Comparison of ENCODE assay signal across 27 cellular contexts in the genomic region with DNA sequence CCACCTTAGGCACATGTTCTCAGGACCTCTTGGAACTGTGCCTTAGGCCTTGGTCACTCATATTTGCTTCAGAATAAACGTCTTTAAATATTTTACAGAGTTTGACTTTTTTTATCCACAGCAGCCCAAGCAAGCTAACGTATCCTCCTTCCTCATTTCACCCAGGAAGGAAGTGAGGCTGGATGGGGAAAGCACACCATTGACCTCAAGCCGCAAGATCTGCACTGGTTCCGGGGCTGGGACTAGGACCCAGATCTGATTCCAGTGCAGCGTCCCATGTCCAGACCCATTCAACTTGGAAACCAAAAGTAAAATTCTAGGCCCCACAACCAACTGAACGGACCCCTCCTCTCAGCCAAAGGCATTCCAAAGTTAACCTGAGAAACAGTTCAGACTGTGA. TPM values are rescaled to one million over a fixed set of nuclear protein-coding genes. Genes with fewer than 3 reads are reported as not detected.
A peak's percentile ranks its signal among the peaks of the same experiment; 100 is the strongest.
DNase-seq lines count a peak whose midpoint lies in the region; ATAC-seq and TF ChIP-seq lines count a peak whose summit lies in the region.
"Had no signal": no experiment of that assay in that cellular context is flagged by ENCODE, and none has a peak within 500 bp of the region (broad histone marks: within the 10 kb centered on the region; RNA-seq: fewer than 3 reads in every experiment).

No MANE protein-coding gene starts in this region.

- H2AFZ ChIP-seq in Loucy (ENCODE audit: low read length) (no peak overlapping the region), neural progenitor cell (replicated peaks) (no peak overlapping the region)
- H2AFZ ChIP-seq: GM23248 had no signal

- no peaks in the 10 kb centered on the region for H3K9me2 ChIP-seq in Loucy (replicated peaks; ENCODE audit: low read depth, low read length)

- H3K36me3 ChIP-seq in Loucy (ENCODE audit: insufficient read depth, low read length) (no peaks in the 10 kb centered on the region), neural progenitor cell (no peaks in the 10 kb centered on the region)

- ATAC-seq in activated CD8-positive, alpha-beta T cell treated with anti-CD3 and anti-CD28 coated beads for 36 hours, result no peak
- ATAC-seq in GM21619 (IDR thresholded peaks at IDR 0.05; ENCODE audit: unreplicated experiment), result no peak
- ATAC-seq: activated CD8-positive, alpha-beta memory T cell treated with anti-CD3 and anti-CD28 coated beads, Interleukin-2, amount 10 ng/mL, durations not matched to agents 7 days and 5 days; esophagus mucosa had no signal

- no peak for TF ChIP-seq CTCF in CD14-positive monocyte (IDR thresholded peaks at IDR 0.05)
- no peak for TF ChIP-seq CTCF in Loucy (conservative IDR thresholded peaks at IDR 0.05; ENCODE audit: low read length)
- TF ChIP-seq CTCF in neural progenitor cell (IDR thresholded peaks at IDR 0.05), result no peak
- no peak for TF ChIP-seq CTCF in GM10266 (IDR thresholded peaks at IDR 0.05; ENCODE audit: control insufficient read depth, insufficient read depth, low read depth, missing control alignments)
- TF ChIP-seq CTCF in activated CD8-positive, alpha-beta T cell treated with anti-CD3 and anti-CD28 coated beads for 36 hours (IDR thresholded peaks at IDR 0.05), result no peak

- no peak overlapping the region for H3K27ac ChIP-seq in neural progenitor cell
- H3K27ac ChIP-seq: GM23248 had no signal

- POLR2A ChIA-PET in activated CD8-positive, alpha-beta T cell treated with anti-CD3 and anti-CD28 coated beads for 36 hours (lab: Charles Lee), result no interaction called here

- H3K4me3 Mint-ChIP-seq in CD14-positive monocyte (peak overlapping the region; percentile 54 to 82), neural progenitor cell (no peak overlapping the region)
- no peak overlapping the region for H3K4me3 Mint-ChIP-seq in activated CD8-positive, alpha-beta T cell treated with anti-CD3 and anti-CD28 coated beads for 36 hours
- H3K4me3 Mint-ChIP-seq: activated CD8-positive, alpha-beta memory T cell treated with anti-CD3 and anti-CD28 coated beads, Interleukin-2, amount 10 ng/mL, durations not matched to agents 7 days and 5 days; activated naive CD8-positive, alpha-beta T cell treated with anti-CD3 and anti-CD28 coated beads, Interleukin-2, amount 10 ng/mL, durations not matched to agents 7 days and 5 days; CD4-positive, CD25-positive, alpha-beta regulatory T cell; type B pancreatic cell had no signal

- peaks cover 0 to 2% (median 0%) of the 10 kb centered on the region in 3 donors for H3K27me3 Mint-ChIP-seq in CD14-positive monocyte (ENCODE audit: low read depth in 3 of 3)
- peaks cover 12% of the 10 kb centered on the region for H3K27me3 Mint-ChIP-seq in neural progenitor cell (ENCODE audit: insufficient read depth, low read depth)
- H3K27me3 Mint-ChIP-seq in activated CD8-positive, alpha-beta T cell treated with anti-CD3 and anti-CD28 coated beads for 36 hours, result peaks cover 1% of the 10 kb centered on the region
- H3K27me3 Mint-ChIP-seq: activated CD8-positive, alpha-beta memory T cell treated with anti-CD3 and anti-CD28 coated beads, Interleukin-2, amount 10 ng/mL, durations not matched to agents 7 days and 5 days; type B pancreatic cell had no signal

- H3K9ac ChIP-seq in Loucy (ENCODE audit: low read depth, low read length, poor library complexity, severe bottlenecking), result peak overlapping the region; percentile 58
- H3K9ac ChIP-seq in neural progenitor cell, result no peak overlapping the region
- H3K9ac ChIP-seq: GM23248 had no signal

- no peaks in the 10 kb centered on the region for H3K27me3 ChIP-seq in Loucy (ENCODE audit: insufficient read depth, low read length, poor library complexity, severe bottlenecking)
- H3K27me3 ChIP-seq in neural progenitor cell, result peaks cover 10% of the 10 kb centered on the region

- H3K4me3 ChIP-seq in Loucy (ENCODE audit: low read length, poor library complexity, severe bottlenecking) (peak overlapping the region; percentile 24), neural progenitor cell (no peak overlapping the region)
- H3K4me3 ChIP-seq: GM23248, lung had no signal

- peaks cover 5% of the 10 kb centered on the region; the same call in 1 of the 2 replicates for H3F3A ChIP-seq in Loucy (ENCODE audit: low read depth)
- H3F3A ChIP-seq in neural progenitor cell (ENCODE audit: low read depth), result peaks cover 9% of the 10 kb centered on the region

- H3K9me3 Mint-ChIP-seq in CD14-positive monocyte (peaks cover 15 to 30% (median 25%) of the 10 kb centered on the region in 7 donors), neural progenitor cell (peaks cover 21% of the 10 kb centered on the region)
- H3K9me3 Mint-ChIP-seq in activated CD8-positive, alpha-beta T cell treated with anti-CD3 and anti-CD28 coated beads for 36 hours, result peaks cover 23% of the 10 kb centered on the region
- H3K9me3 Mint-ChIP-seq: type B pancreatic cell had no signal

- H3K4me1 ChIP-seq in Loucy (ENCODE audit: insufficient read depth, low read length, poor library complexity, severe bottlenecking) (peaks cover 71% of the 10 kb centered on the region), neural progenitor cell (peaks cover 21% of the 10 kb centered on the region)

- H3K36me3 Mint-ChIP-seq in CD14-positive monocyte (peaks cover 11 to 12% of the 10 kb centered on the region in 2 donors), neural progenitor cell (no peaks in the 10 kb centered on the region)
- peaks cover 3% of the 10 kb centered on the region for H3K36me3 Mint-ChIP-seq in activated CD8-positive, alpha-beta T cell treated with anti-CD3 and anti-CD28 coated beads for 36 hours (ENCODE audit: low read depth)
- H3K36me3 Mint-ChIP-seq: CD4-positive, CD25-positive, alpha-beta regulatory T cell; type B pancreatic cell had no signal

- H3K4me2 ChIP-seq in Loucy (ENCODE audit: low read depth, low read length, poor library complexity, severe bottlenecking), result peak overlapping the region; percentile 63
- no peak overlapping the region for H3K4me2 ChIP-seq in neural progenitor cell

- H4K20me1 ChIP-seq in Loucy (ENCODE audit: insufficient read depth, low read length, poor library complexity, severe bottlenecking), result no peaks in the 10 kb centered on the region
- H4K20me1 ChIP-seq in neural progenitor cell (ENCODE audit: low read depth), result no peaks in the 10 kb centered on the region

- CTCF ChIA-PET in activated CD8-positive, alpha-beta T cell treated with anti-CD3 and anti-CD28 coated beads for 36 hours (lab: Charles Lee), result no interaction called here

- H3K9me3 ChIP-seq in Loucy (ENCODE audit: insufficient read depth, low read depth, low read length), result peaks cover 5% of the 10 kb centered on the region; the same call in 1 of the 2 replicates
- H3K9me3 ChIP-seq in neural progenitor cell (ENCODE audit: low read depth), result no peaks in the 10 kb centered on the region

- intact Hi-C loops in CD14-positive monocyte (cut with micrococcal nuclease), result loop anchor here (5.0 to 10.0 kb wide), 2 partner anchors 59 to 121 kb away; partner anchors contain the start of gene PLAAT2 (in 1 of the 2)
- intact Hi-C loops in activated CD8-positive, alpha-beta T cell treated with anti-CD3 and anti-CD28 coated beads for 36 hours (cut with micrococcal nuclease), result no loop called here

- H3K79me2 ChIP-seq in Loucy (ENCODE audit: insufficient read depth, low read length) (peaks cover 17% of the 10 kb centered on the region), neural progenitor cell (ENCODE audit: low read depth) (no peaks in the 10 kb centered on the region)

- DNase-seq in CD14-positive monocyte (ENCODE audit: low spot score), result peak; percentile 60
- peak; percentile 45 for DNase-seq in UCSD-AML1 (lab: John Stamatoyannopoulos, UW; ENCODE audit: unreplicated experiment)
- DNase-seq in neural progenitor cell (ENCODE audit: low spot score), result no peak
- no peak for DNase-seq in GM10266 (ENCODE audit: extremely low spot score)
- no peak for DNase-seq in activated CD8-positive, alpha-beta T cell treated with anti-CD3 and anti-CD28 coated beads for 36 hours
- no peak for DNase-seq in activated gamma-delta T cell (lab: John Stamatoyannopoulos, UW)
- DNase-seq: ACHN; activated CD4-positive, alpha-beta T cell treated with anti-CD3 and anti-CD28 coated beads for 48 hours; activated CD8-positive, alpha-beta memory T cell treated with anti-CD3 and anti-CD28 coated beads, Interleukin-2, amount 10 ng/mL, durations not matched to agents 7 days and 5 days; activated naive CD8-positive, alpha-beta T cell treated with anti-CD3 and anti-CD28 coated beads, Interleukin-2, amount 10 ng/mL, durations not matched to agents 7 days and 5 days; CD4-positive, CD25-positive, alpha-beta regulatory T cell; effector CD4-positive, alpha-beta T cell; foreskin melanocyte; GM23248; hippocampal formation; NCI-H187; occipital lobe; retina; stimulated activated CD4-positive, alpha-beta T cell treated with anti-CD3 and anti-CD28 coated beads, Interleukin-12 subunit alpha, Interleukin-12 subunit beta, amount 100 ng/mL, for 4 hours had no signal

- H3K27ac Mint-ChIP-seq in CD14-positive monocyte, result peak overlapping the region; percentile 88 to 98 (median 95)
- peak overlapping the region; percentile 51 for H3K27ac Mint-ChIP-seq in neural progenitor cell
- H3K27ac Mint-ChIP-seq in activated CD8-positive, alpha-beta T cell treated with anti-CD3 and anti-CD28 coated beads for 36 hours, result no peak overlapping the region
- H3K27ac Mint-ChIP-seq: activated CD8-positive, alpha-beta memory T cell treated with anti-CD3 and anti-CD28 coated beads, Interleukin-2, amount 10 ng/mL, durations not matched to agents 7 days and 5 days; activated naive CD8-positive, alpha-beta T cell treated with anti-CD3 and anti-CD28 coated beads, Interleukin-2, amount 10 ng/mL, durations not matched to agents 7 days and 5 days; activated T-helper 2 cell treated with anti-CD3 and anti-CD28 coated beads, Interferon-gamma antibody, Interleukin-2, Interleukin-4, amounts not matched to agents 10 μg/mL and 5 μg/mL and 100 μg/mL, durations not matched to agents 14 hours and 24 hours and 36 hours; type B pancreatic cell had no signal

- H3K4me1 Mint-ChIP-seq in CD14-positive monocyte (peaks cover 67% of the 10 kb centered on the region), neural progenitor cell (peaks cover 2% of the 10 kb centered on the region)
- peaks cover 4% of the 10 kb centered on the region for H3K4me1 Mint-ChIP-seq in activated CD8-positive, alpha-beta T cell treated with anti-CD3 and anti-CD28 coated beads for 36 hours (ENCODE audit: low read depth)

RNA-seq across cellular contexts. Expression of gene LGALS12, which starts 2.4 kb away (rescaled TPM):
- polyA plus RNA-seq in CD14-positive monocyte, result 10 to 100 TPM in 1 of 2 donors, 1 to 10 TPM in 1; 6.8 to 16.3 TPM
- not detected in 2 replicates for total RNA-seq in neural progenitor cell (ENCODE audit: low replicate concordance)
- total RNA-seq in activated CD8-positive, alpha-beta T cell treated with anti-CD3 and anti-CD28 coated beads for 36 hours, result not detected
- total RNA-seq: activated naive CD8-positive, alpha-beta T cell treated with anti-CD3 and anti-CD28 coated beads, Interleukin-2, amount 10 ng/mL, durations not matched to agents 7 days and 5 days; chondrocyte; esophagus mucosa; GM23248; occipital lobe; OCI-LY7 had no signal
- polyA plus RNA-seq: CD4-positive, CD25-positive, alpha-beta regulatory T cell; GM23248 had no signal

RNA-seq across cellular contexts. Expression of gene PLAAT5, which starts 12.5 kb away (rescaled TPM):
- polyA plus RNA-seq in CD14-positive monocyte, result under 1 TPM in 1 of 2 donors, not detected in 1; 0.62 TPM
- total RNA-seq in neural progenitor cell (ENCODE audit: low replicate concordance), result 0.77 TPM in 1 of 2 replicates, not detected in the other
- under 1 TPM; 0.16 to 0.29 TPM for total RNA-seq in activated CD8-positive, alpha-beta T cell treated with anti-CD3 and anti-CD28 coated beads for 36 hours
- total RNA-seq: GM23248, OCI-LY7 had no signal
- polyA plus RNA-seq: CD4-positive, CD25-positive, alpha-beta regulatory T cell; GM23248 had no signal

RNA-seq across cellular contexts. Expression of gene PLAAT4, which starts 33.1 kb away (rescaled TPM):
- 100 to 1,000 TPM; 101 to 119 TPM for polyA plus RNA-seq in CD14-positive monocyte
- total RNA-seq in neural progenitor cell (ENCODE audit: low replicate concordance), result not detected in 2 replicates
- 10 to 100 TPM; 24.1 to 26.2 TPM for total RNA-seq in activated CD8-positive, alpha-beta T cell treated with anti-CD3 and anti-CD28 coated beads for 36 hours

RNA-seq across cellular contexts. Expression of gene PLAAT2, which starts 59.7 kb away (rescaled TPM):
- polyA plus RNA-seq in CD14-positive monocyte, result not detected
- not detected in 2 replicates for total RNA-seq in neural progenitor cell (ENCODE audit: low replicate concordance)
- total RNA-seq in activated CD8-positive, alpha-beta T cell treated with anti-CD3 and anti-CD28 coated beads for 36 hours, result under 1 TPM in 1 of 2 experiments, not detected in 1; 0.38 TPM
- total RNA-seq: activated T-helper 2 cell treated with anti-CD3 and anti-CD28 coated beads, Interferon-gamma antibody, Interleukin-2, Interleukin-4, amounts not matched to agents 10 μg/mL and 5 μg/mL and 100 μg/mL, durations not matched to agents 14 hours and 24 hours and 36 hours; CD4-positive, CD25-positive, alpha-beta regulatory T cell; chondrocyte; GM23248; occipital lobe; OCI-LY7 had no signal
- polyA plus RNA-seq: GM23248 had no signal

Comparison
In these comparisons a context has a peak if more than half of its experiments do, and no peak if none do; other contexts are left out.
1. DNase-seq: peak in CD14-positive monocyte (single experiment) and UCSD-AML1 (single experiment); none in neural progenitor cell (single experiment), GM10266 (single experiment), activated CD8-positive, alpha-beta T cell treated with anti-CD3 and anti-CD28 coated beads for 36 hours (single experiment) and activated gamma-delta T cell (single experiment).
2. H3K4me3 Mint-ChIP-seq: peak in CD14-positive monocyte (2 of 2); none in neural progenitor cell (single experiment) and activated CD8-positive, alpha-beta T cell treated with anti-CD3 and anti-CD28 coated beads for 36 hours (single experiment).
3. RNA of gene PLAAT4, which starts 33.1 kb away (total RNA-seq): 24.1 to 26.2 TPM in activated CD8-positive, alpha-beta T cell treated with anti-CD3 and anti-CD28 coated beads for 36 hours; not detected in neural progenitor cell; every median in the first group is over 10 times any median in the second.